Comparison of ENCODE assay signal across 30 cellular contexts in genomic region chr14:81633496-81633895, GRCh38.
"Had no signal": no experiment of that assay in that cellular context is flagged by ENCODE, and none has a peak within 500 bp of the region (broad histone marks: within the 10 kb centered on the region; RNA-seq: fewer than 3 reads in every experiment).

No MANE protein-coding gene starts in this region.

- H3K27me3 ChIP-seq: ascending aorta, brain microvascular endothelial cell, cardiac muscle cell, MG63 had no signal

- H3K4me3 Mint-ChIP-seq: activated B cell treated with CpG ODN at 0.5 μM for 24 hours; activated CD4-positive, alpha-beta T cell treated with anti-CD3 and anti-CD28 coated beads, Interleukin-2, amount 10 ng/mL, durations not matched to agents 24 days and 14 days; activated naive CD8-positive, alpha-beta T cell treated with anti-CD3 and anti-CD28 coated beads, Interleukin-2, amount 50 U/mL, for 24 hours; activated T-cell treated with anti-CD3 and anti-CD28 coated beads, Interleukin-2, amount 50 U/mL, for 4 hours; T-helper 17 cell had no signal

- H3K27ac ChIP-seq: ascending aorta, brain microvascular endothelial cell, cardiac muscle cell, KMS-11 had no signal

- H3K36me3 Mint-ChIP-seq: activated naive CD4-positive, alpha-beta T cell treated with anti-CD3 and anti-CD28 coated beads, Interleukin-2, amount 50 U/mL, for 72 hours had no signal

- H3K4me3 ChIP-seq: ascending aorta, cardiac muscle cell, MG63 had no signal

- H3K4me1 Mint-ChIP-seq: activated B cell treated with CpG ODN at 0.5 μM for 24 hours; activated CD4-positive, alpha-beta T cell treated with anti-CD3 and anti-CD28 coated beads, Interleukin-2, amount 10 ng/mL, durations not matched to agents 24 days and 14 days; activated naive CD8-positive, alpha-beta T cell treated with anti-CD3 and anti-CD28 coated beads, Interleukin-2, amount 50 U/mL, for 24 hours; T-helper 17 cell had no signal

- H3K9me3 Mint-ChIP-seq: activated B cell treated with CpG ODN at 0.5 μM for 24 hours; activated CD4-positive, alpha-beta T cell treated with anti-CD3 and anti-CD28 coated beads, Interleukin-2, amount 10 ng/mL, durations not matched to agents 24 days and 14 days; activated naive CD4-positive, alpha-beta T cell treated with anti-CD3 and anti-CD28 coated beads, Interleukin-2, amount 50 U/mL, for 72 hours; activated naive CD8-positive, alpha-beta T cell treated with anti-CD3 and anti-CD28 coated beads, Interleukin-2, amount 50 U/mL, for 24 hours; activated T-cell treated with anti-CD3 and anti-CD28 coated beads, Interleukin-2, amount 50 U/mL, for 4 hours had no signal

- H3K9me3 ChIP-seq: ascending aorta, MG63 had no signal

- H3K4me1 ChIP-seq: ascending aorta had no signal

- H3K36me3 ChIP-seq: ascending aorta, brain microvascular endothelial cell, cardiac muscle cell, MG63 had no signal

- H3K27me3 Mint-ChIP-seq: activated B cell treated with CpG ODN at 0.5 μM for 24 hours; activated CD4-positive, alpha-beta T cell treated with anti-CD3 and anti-CD28 coated beads, Interleukin-2, amount 10 ng/mL, durations not matched to agents 24 days and 14 days had no signal

- DNase-seq: activated B cell treated with CpG ODN at 0.5 μM for 24 hours; activated CD4-positive, alpha-beta T cell treated with anti-CD3 and anti-CD28 coated beads for 1 hour; activated CD4-positive, alpha-beta T cell treated with anti-CD3 and anti-CD28 coated beads, Interleukin-2, amount 10 ng/mL, durations not matched to agents 24 days and 14 days; activated CD4-positive, alpha-beta T cell treated with anti-CD3 and anti-CD28 coated beads, Interleukin-2, amount 50 U/mL, for 48 hours; activated CD8-positive, alpha-beta memory T cell treated with anti-CD3 and anti-CD28 coated beads for 24 hours; activated effector memory CD4-positive, alpha-beta T cell treated with anti-CD3 and anti-CD28 coated beads, Interleukin-2, amount 50 U/mL, for 16 hours; activated naive CD4-positive, alpha-beta T cell treated with Interleukin-2 at 50 U/mL for 16 hours; activated naive CD8-positive, alpha-beta T cell treated with anti-CD3 and anti-CD28 coated beads, Interleukin-2, amount 50 U/mL, for 24 hours; activated T-cell treated with anti-CD3 and anti-CD28 coated beads, Interleukin-2, amount 50 U/mL, for 4 hours; amniotic stem cell; brain microvascular endothelial cell; cerebellar nuclear complex; MG63; NCI-H1092; NCI-H1417 treated with DMSO at 0.1 percent for 48 hours; NCI-H1694; NCI-H2029; NCI-H2107; NCI-H2171 treated with DMSO at 0.1 percent for 48 hours; NCI-H226; NCI-H526; NCI-H774; NK-92 treated with Interleukin-12 subunit alpha and Interleukin-12 subunit beta, amount 100 ng/mL, for 24 hours; SIG-M5; T-helper 17 cell; T-helper 9 cell had no signal

- ATAC-seq: activated naive CD4-positive, alpha-beta T cell treated with anti-CD3 and anti-CD28 coated beads, Interleukin-2, amount 50 U/mL, for 72 hours; activated naive CD8-positive, alpha-beta T cell treated with anti-CD3 and anti-CD28 coated beads, Interleukin-2, amount 50 U/mL, for 24 hours; activated T-cell treated with anti-CD3 and anti-CD28 coated beads, Interleukin-2, amount 50 U/mL, for 4 hours; T-helper 17 cell had no signal

- H3K27ac Mint-ChIP-seq: activated B cell treated with CpG ODN at 0.5 μM for 24 hours; activated CD4-positive, alpha-beta T cell treated with anti-CD3 and anti-CD28 coated beads, Interleukin-2, amount 10 ng/mL, durations not matched to agents 24 days and 14 days; activated naive CD4-positive, alpha-beta T cell treated with anti-CD3 and anti-CD28 coated beads, Interleukin-2, amount 50 U/mL, for 72 hours; activated naive CD8-positive, alpha-beta T cell treated with anti-CD3 and anti-CD28 coated beads, Interleukin-2, amount 50 U/mL, for 24 hours; T-helper 17 cell had no signal
